1 cellular context compared by ENCODE assay signal in the genomic region with DNA sequence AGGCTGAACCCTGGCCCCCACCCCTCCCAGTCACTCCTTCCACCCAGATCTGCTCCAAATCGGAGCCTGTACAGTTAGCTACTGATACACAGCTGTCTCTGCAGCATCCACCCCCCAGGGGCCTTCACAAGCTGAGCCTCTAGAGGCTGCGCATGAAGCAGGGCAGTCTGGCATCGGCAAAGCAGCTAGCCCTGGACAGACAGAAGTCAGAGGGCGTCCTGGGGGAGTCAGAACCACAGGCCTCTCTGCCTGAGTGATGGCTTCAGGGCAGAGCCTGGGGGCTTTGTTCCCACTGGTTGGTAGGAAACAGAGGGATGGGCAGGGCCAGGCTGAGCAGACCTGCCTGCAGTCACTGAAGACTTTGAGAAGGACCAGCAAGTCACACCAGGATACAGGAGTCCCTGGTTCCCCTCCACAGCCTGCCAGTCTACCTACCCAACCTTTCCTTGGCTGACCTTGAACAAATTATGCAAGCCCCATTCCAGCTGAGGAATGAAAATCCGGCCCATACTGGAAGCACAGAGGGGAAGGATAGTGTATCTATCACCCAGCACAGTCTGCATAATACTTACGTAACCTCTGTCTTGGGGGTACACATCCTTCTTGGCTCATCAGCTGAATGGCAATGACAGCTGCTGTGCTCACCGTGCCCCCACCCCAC.
TF ChIP-seq lines count a peak whose summit lies in the region.

No MANE protein-coding gene starts in this region.

TF ChIP-seq in HepG2, 621 proteins besides CTCF, POLR2A, EP300 and RAD21 (continues in another document):
- TF ChIP-seq AGO1 (IDR thresholded peaks at IDR 0.05; ENCODE audit: low read depth, low read length, poor library complexity, severe bottlenecking) (no peak), RXRB (CRISPR knock-in tag; IDR thresholded peaks at IDR 0.05; ENCODE audit: borderline replicate concordance) (0 out of 2 replicates have a peak, but pooled peaks have one; percentile 19), SNAI1 (CRISPR knock-in tag; IDR thresholded peaks at IDR 0.05; ENCODE audit: borderline replicate concordance) (no peak), GATAD2A (CRISPR knock-in tag; IDR thresholded peaks at IDR 0.05) (peak; percentile 40; the same call in 1 of the 2 replicates), SAP130 (CRISPR knock-in tag; IDR thresholded peaks at IDR 0.05; ENCODE audit: low read depth) (peak; percentile 58; the same call in 1 of the 2 replicates), ZSCAN22 (CRISPR knock-in tag; IDR thresholded peaks at IDR 0.05) (no peak), MED13 (CRISPR knock-in tag; IDR thresholded peaks at IDR 0.05) (no peak), KLF12 (CRISPR knock-in tag; IDR thresholded peaks at IDR 0.05; ENCODE audit: borderline replicate concordance) (no peak), SMC3 (IDR thresholded peaks at IDR 0.05; ENCODE audit: low read length) (0 out of 2 replicates have a peak, but pooled peaks have one; percentile 5), SP4 (CRISPR knock-in tag; IDR thresholded peaks at IDR 0.05) (no peak), RFX5 (IDR thresholded peaks at IDR 0.05; ENCODE audit: low read depth, low read length) (no peak), HOXA9 (CRISPR knock-in tag; IDR thresholded peaks at IDR 0.05; ENCODE audit: borderline replicate concordance) (no peak), ETV5 (CRISPR knock-in tag; IDR thresholded peaks at IDR 0.05; ENCODE audit: borderline replicate concordance) (no peak), ZNF10 (CRISPR knock-in tag; IDR thresholded peaks at IDR 0.05; ENCODE audit: borderline replicate concordance, low read depth) (no peak), SNRNP70 (IDR thresholded peaks at IDR 0.05; ENCODE audit: low read depth, low read length) (no peak), ZNF775 (CRISPR knock-in tag; IDR thresholded peaks at IDR 0.05; ENCODE audit: borderline replicate concordance) (no peak)
- TF ChIP-seq, protein P1, sequence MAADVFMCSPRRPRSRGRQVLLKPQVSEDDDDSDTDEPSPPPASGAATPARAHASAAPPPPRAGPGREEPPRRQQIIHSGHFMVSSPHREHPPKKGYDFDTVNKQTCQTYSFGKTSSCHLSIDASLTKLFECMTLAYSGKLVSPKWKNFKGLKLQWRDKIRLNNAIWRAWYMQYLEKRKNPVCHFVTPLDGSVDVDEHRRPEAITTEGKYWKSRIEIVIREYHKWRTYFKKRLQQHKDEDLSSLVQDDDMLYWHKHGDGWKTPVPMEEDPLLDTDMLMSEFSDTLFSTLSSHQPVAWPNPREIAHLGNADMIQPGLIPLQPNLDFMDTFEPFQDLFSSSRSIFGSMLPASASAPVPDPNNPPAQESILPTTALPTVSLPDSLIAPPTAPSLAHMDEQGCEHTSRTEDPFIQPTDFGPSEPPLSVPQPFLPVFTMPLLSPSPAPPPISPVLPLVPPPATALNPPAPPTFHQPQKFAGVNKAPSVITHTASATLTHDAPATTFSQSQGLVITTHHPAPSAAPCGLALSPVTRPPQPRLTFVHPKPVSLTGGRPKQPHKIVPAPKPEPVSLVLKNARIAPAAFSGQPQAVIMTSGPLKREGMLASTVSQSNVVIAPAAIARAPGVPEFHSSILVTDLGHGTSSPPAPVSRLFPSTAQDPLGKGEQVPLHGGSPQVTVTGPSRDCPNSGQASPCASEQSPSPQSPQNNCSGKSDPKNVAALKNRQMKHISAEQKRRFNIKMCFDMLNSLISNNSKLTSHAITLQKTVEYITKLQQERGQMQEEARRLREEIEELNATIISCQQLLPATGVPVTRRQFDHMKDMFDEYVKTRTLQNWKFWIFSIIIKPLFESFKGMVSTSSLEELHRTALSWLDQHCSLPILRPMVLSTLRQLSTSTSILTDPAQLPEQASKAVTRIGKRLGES (CRISPR knock-in tag; IDR thresholded peaks at IDR 0.05; ENCODE audit: borderline replicate concordance): no peak
- TF ChIP-seq, protein P2, sequence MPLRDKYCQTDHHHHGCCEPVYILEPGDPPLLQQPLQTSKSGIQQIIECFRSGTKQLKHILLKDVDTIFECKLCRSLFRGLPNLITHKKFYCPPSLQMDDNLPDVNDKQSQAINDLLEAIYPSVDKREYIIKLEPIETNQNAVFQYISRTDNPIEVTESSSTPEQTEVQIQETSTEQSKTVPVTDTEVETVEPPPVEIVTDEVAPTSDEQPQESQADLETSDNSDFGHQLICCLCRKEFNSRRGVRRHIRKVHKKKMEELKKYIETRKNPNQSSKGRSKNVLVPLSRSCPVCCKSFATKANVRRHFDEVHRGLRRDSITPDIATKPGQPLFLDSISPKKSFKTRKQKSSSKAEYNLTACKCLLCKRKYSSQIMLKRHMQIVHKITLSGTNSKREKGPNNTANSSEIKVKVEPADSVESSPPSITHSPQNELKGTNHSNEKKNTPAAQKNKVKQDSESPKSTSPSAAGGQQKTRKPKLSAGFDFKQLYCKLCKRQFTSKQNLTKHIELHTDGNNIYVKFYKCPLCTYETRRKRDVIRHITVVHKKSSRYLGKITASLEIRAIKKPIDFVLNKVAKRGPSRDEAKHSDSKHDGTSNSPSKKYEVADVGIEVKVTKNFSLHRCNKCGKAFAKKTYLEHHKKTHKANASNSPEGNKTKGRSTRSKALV (CRISPR knock-in tag; IDR thresholded peaks at IDR 0.05): no peak
- TF ChIP-seq, protein P3, sequence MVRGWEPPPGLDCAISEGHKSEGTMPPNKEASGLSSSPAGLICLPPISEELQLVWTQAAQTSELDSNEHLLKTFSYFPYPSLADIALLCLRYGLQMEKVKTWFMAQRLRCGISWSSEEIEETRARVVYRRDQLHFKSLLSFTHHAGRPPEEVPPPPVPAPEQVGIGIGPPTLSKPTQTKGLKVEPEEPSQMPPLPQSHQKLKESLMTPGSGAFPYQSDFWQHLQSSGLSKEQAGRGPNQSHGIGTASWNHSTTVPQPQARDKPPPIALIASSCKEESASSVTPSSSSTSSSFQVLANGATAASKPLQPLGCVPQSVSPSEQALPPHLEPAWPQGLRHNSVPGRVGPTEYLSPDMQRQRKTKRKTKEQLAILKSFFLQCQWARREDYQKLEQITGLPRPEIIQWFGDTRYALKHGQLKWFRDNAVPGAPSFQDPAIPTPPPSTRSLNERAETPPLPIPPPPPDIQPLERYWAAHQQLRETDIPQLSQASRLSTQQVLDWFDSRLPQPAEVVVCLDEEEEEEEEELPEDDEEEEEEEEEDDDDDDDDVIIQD (CRISPR knock-in tag; IDR thresholded peaks at IDR 0.05; ENCODE audit: low read depth): 0 out of 2 replicates have a peak, but pooled peaks have one; percentile 14
- TF ChIP-seq, protein P4, sequence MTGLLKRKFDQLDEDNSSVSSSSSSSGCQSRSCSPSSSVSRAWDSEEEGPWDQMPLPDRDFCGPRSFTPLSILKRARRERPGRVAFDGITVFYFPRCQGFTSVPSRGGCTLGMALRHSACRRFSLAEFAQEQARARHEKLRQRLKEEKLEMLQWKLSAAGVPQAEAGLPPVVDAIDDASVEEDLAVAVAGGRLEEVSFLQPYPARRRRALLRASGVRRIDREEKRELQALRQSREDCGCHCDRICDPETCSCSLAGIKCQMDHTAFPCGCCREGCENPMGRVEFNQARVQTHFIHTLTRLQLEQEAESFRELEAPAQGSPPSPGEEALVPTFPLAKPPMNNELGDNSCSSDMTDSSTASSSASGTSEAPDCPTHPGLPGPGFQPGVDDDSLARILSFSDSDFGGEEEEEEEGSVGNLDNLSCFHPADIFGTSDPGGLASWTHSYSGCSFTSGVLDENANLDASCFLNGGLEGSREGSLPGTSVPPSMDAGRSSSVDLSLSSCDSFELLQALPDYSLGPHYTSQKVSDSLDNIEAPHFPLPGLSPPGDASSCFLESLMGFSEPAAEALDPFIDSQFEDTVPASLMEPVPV (CRISPR knock-in tag; IDR thresholded peaks at IDR 0.05): 0 out of 2 replicates have a peak, but pooled peaks have one; percentile 22
- TF ChIP-seq, protein P5, sequence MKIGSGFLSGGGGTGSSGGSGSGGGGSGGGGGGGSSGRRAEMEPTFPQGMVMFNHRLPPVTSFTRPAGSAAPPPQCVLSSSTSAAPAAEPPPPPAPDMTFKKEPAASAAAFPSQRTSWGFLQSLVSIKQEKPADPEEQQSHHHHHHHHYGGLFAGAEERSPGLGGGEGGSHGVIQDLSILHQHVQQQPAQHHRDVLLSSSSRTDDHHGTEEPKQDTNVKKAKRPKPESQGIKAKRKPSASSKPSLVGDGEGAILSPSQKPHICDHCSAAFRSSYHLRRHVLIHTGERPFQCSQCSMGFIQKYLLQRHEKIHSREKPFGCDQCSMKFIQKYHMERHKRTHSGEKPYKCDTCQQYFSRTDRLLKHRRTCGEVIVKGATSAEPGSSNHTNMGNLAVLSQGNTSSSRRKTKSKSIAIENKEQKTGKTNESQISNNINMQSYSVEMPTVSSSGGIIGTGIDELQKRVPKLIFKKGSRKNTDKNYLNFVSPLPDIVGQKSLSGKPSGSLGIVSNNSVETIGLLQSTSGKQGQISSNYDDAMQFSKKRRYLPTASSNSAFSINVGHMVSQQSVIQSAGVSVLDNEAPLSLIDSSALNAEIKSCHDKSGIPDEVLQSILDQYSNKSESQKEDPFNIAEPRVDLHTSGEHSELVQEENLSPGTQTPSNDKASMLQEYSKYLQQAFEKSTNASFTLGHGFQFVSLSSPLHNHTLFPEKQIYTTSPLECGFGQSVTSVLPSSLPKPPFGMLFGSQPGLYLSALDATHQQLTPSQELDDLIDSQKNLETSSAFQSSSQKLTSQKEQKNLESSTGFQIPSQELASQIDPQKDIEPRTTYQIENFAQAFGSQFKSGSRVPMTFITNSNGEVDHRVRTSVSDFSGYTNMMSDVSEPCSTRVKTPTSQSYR (CRISPR knock-in tag; IDR thresholded peaks at IDR 0.05; ENCODE audit: borderline replicate concordance): no peak
- TF ChIP-seq, protein P6, sequence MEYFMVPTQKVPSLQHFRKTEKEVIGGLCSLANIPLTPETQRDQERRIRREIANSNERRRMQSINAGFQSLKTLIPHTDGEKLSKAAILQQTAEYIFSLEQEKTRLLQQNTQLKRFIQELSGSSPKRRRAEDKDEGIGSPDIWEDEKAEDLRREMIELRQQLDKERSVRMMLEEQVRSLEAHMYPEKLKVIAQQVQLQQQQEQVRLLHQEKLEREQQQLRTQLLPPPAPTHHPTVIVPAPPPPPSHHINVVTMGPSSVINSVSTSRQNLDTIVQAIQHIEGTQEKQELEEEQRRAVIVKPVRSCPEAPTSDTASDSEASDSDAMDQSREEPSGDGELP (IDR thresholded peaks at IDR 0.05; ENCODE audit: borderline replicate concordance, low read depth): peak; percentile 59; the same call in 1 of the 2 replicates
- TF ChIP-seq, protein P7, sequence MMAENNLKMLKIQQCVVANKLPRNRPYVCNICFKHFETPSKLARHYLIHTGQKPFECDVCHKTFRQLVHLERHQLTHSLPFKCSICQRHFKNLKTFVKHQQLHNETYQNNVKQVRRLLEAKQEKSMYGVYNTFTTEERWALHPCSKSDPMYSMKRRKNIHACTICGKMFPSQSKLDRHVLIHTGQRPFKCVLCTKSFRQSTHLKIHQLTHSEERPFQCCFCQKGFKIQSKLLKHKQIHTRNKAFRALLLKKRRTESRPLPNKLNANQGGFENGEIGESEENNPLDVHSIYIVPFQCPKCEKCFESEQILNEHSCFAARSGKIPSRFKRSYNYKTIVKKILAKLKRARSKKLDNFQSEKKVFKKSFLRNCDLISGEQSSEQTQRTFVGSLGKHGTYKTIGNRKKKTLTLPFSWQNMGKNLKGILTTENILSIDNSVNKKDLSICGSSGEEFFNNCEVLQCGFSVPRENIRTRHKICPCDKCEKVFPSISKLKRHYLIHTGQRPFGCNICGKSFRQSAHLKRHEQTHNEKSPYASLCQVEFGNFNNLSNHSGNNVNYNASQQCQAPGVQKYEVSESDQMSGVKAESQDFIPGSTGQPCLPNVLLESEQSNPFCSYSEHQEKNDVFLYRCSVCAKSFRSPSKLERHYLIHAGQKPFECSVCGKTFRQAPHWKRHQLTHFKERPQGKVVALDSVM (CRISPR knock-in tag; IDR thresholded peaks at IDR 0.05): peak; percentile 80
- TF ChIP-seq, protein P8, sequence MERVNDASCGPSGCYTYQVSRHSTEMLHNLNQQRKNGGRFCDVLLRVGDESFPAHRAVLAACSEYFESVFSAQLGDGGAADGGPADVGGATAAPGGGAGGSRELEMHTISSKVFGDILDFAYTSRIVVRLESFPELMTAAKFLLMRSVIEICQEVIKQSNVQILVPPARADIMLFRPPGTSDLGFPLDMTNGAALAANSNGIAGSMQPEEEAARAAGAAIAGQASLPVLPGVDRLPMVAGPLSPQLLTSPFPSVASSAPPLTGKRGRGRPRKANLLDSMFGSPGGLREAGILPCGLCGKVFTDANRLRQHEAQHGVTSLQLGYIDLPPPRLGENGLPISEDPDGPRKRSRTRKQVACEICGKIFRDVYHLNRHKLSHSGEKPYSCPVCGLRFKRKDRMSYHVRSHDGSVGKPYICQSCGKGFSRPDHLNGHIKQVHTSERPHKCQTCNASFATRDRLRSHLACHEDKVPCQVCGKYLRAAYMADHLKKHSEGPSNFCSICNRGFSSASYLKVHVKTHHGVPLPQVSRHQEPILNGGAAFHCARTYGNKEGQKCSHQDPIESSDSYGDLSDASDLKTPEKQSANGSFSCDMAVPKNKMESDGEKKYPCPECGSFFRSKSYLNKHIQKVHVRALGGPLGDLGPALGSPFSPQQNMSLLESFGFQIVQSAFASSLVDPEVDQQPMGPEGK (CRISPR knock-in tag; IDR thresholded peaks at IDR 0.05): no peak
- TF ChIP-seq, protein P9, sequence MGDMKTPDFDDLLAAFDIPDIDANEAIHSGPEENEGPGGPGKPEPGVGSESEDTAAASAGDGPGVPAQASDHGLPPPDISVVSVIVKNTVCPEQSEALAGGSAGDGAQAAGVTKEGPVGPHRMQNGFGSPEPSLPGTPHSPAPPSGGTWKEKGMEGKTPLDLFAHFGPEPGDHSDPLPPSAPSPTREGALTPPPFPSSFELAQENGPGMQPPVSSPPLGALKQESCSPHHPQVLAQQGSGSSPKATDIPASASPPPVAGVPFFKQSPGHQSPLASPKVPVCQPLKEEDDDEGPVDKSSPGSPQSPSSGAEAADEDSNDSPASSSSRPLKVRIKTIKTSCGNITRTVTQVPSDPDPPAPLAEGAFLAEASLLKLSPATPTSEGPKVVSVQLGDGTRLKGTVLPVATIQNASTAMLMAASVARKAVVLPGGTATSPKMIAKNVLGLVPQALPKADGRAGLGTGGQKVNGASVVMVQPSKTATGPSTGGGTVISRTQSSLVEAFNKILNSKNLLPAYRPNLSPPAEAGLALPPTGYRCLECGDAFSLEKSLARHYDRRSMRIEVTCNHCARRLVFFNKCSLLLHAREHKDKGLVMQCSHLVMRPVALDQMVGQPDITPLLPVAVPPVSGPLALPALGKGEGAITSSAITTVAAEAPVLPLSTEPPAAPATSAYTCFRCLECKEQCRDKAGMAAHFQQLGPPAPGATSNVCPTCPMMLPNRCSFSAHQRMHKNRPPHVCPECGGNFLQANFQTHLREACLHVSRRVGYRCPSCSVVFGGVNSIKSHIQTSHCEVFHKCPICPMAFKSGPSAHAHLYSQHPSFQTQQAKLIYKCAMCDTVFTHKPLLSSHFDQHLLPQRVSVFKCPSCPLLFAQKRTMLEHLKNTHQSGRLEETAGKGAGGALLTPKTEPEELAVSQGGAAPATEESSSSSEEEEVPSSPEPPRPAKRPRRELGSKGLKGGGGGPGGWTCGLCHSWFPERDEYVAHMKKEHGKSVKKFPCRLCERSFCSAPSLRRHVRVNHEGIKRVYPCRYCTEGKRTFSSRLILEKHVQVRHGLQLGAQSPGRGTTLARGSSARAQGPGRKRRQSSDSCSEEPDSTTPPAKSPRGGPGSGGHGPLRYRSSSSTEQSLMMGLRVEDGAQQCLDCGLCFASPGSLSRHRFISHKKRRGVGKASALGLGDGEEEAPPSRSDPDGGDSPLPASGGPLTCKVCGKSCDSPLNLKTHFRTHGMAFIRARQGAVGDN (CRISPR knock-in tag; IDR thresholded peaks at IDR 0.05): peak; percentile 64
